24 cellular contexts compared by ENCODE assay signal in genomic region chr4:147388016-147388415, GRCh38.
DNase-seq lines count a peak whose midpoint lies in the region; FAIRE-seq and TF ChIP-seq lines count a peak whose summit lies in the region.
"Had no signal": no experiment of that assay in that cellular context is flagged by ENCODE, and none has a peak within 500 bp of the region (broad histone marks: within the 10 kb centered on the region; RNA-seq: fewer than 3 reads in every experiment).

No MANE protein-coding gene starts in this region.

- no peak for FAIRE-seq in bronchial epithelial cell (lab: Jason Lieb, UNC)
- FAIRE-seq: A549, G401.6, GM18507 had no signal

- TF ChIP-seq CTCF in bronchial epithelial cell (IDR thresholded peaks at IDR 0.05; ENCODE audit: insufficient read depth, low read length, severe bottlenecking) (no peak), foreskin fibroblast (IDR thresholded peaks at IDR 0.05; ENCODE audit: low read depth, low read length) (no peak)

- no peak overlapping the region for H3K4me3 ChIP-seq in bronchial epithelial cell (ENCODE audit: low read depth, low read length)
- no peak overlapping the region for H3K4me3 ChIP-seq in foreskin fibroblast (ENCODE audit: low read depth in 1 of 2, low read length in 2 of 2)
- H3K4me3 ChIP-seq: A549, MG63 had no signal

- no peaks in the 10 kb centered on the region for H3K27me3 ChIP-seq in bronchial epithelial cell (ENCODE audit: control insufficient read depth, insufficient read depth, low read length)
- H3K27me3 ChIP-seq: MG63 had no signal

- DNase-seq in ELR (ENCODE audit: low read depth) (peak; percentile 43), bronchial epithelial cell (ENCODE audit: low read depth) (peak; percentile 83), foreskin fibroblast (peak; percentile 20 to 62), renal cortical epithelial cell (ENCODE audit: low read depth) (peak; percentile 11), inferior parietal cortex (ENCODE audit: extremely low spot score) (no peak), activated gamma-delta T cell treated with Interleukin-2 at 50 U/mL for 16 hours (no peak), HCEC 1CT (no peak)
- DNase-seq: Caco-2; CD4-positive, CD25-positive, alpha-beta regulatory T cell; DMS 273 treated with DMSO at 0.1 percent for 48 hours; DMS79 treated with DMSO at 0.1 percent for 48 hours; GOT3; Kasumi-1; MG63; NCI-H1417; NCI-H1694 treated with DMSO at 0.1 percent for 48 hours; NCI-H2081 treated with DMSO at 0.1 percent for 48 hours; NCI-H2171 treated with DMSO at 0.1 percent for 48 hours; NCI-H446; NCI-H526 treated with DMSO at 0.1 percent for 48 hours; OCI-M1 had no signal

- H3K36me3 ChIP-seq in bronchial epithelial cell (ENCODE audit: control insufficient read depth, insufficient read depth, low read length), result no peaks in the 10 kb centered on the region
- H3K36me3 ChIP-seq: MG63 had no signal

Comparison
In these comparisons a context has a peak if more than half of its experiments do, and no peak if none do; other contexts are left out.
1. DNase-seq: peak in ELR (single experiment), bronchial epithelial cell (single experiment), foreskin fibroblast (2 of 2) and renal cortical epithelial cell (single experiment); none in inferior parietal cortex (single experiment), activated gamma-delta T cell treated with Interleukin-2 at 50 U/mL for 16 hours (single experiment) and HCEC 1CT (single experiment).